Comparison of ENCODE assay signal across 12 cellular contexts in the genomic region with DNA sequence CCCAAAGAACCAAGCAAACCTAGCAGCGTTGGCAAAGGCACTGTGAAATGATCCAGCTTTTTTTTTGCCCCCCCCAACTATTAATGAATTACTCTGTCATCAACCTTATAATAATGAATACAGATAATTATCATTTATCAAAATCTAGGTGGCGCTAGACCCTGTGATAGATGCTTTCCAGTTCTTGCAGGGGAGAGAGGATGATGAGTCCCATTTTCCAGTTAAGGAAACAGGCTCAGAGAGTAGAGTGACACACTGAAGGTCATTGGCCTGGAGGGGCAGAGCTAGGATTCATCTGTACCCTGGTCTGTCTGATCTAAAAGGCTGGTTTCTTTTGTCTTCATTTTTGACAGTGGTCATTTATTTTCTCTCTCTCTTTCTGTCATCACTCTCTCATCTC. TPM values are rescaled to one million over a fixed set of nuclear protein-coding genes. Genes with fewer than 3 reads are reported as not detected.
DNase-seq lines count a peak whose midpoint lies in the region; ATAC-seq and TF ChIP-seq lines count a peak whose summit lies in the region.
"Had no signal": no experiment of that assay in that cellular context is flagged by ENCODE, and none has a peak within 500 bp of the region (broad histone marks: within the 10 kb centered on the region; RNA-seq: fewer than 3 reads in every experiment).

No MANE protein-coding gene starts in this region.

- DNase-seq in NCI-H82 (lab: John Stamatoyannopoulos, UW), result peak; percentile 50
- DNase-seq in NCI-H82 treated with DMSO at 0.1 percent for 48 hours (lab: John Stamatoyannopoulos, UW; ENCODE audit: unreplicated experiment), result no peak
- DNase-seq in GM23338 (ENCODE audit: low spot score), result peak; percentile 43
- DNase-seq in RPMI7951 (ENCODE audit: low read depth), result peak; percentile 57
- peak; percentile 19 for DNase-seq in kidney tubule cell (ENCODE audit: low spot score)
- DNase-seq in kidney glomerular epithelial cell (lab: John Stamatoyannopoulos, UW), result no peak
- DNase-seq in NCI-H2196 (lab: John Stamatoyannopoulos, UW; ENCODE audit: unreplicated experiment), result no peak
- DNase-seq: left ventricle myocardium superior, NCI-H2107 had no signal

- no peak overlapping the region for H3K4me3 Mint-ChIP-seq in GM23338
- H3K4me3 Mint-ChIP-seq: IgD-negative memory B cell had no signal

- no peaks in the 10 kb centered on the region for H3K9me2 ChIP-seq in GM23338 (ENCODE audit: insufficient read depth)

- ATAC-seq in GM23338, result no peak
- no peak for ATAC-seq in HG03139 (IDR thresholded peaks at IDR 0.05; ENCODE audit: unreplicated experiment)

- no peak overlapping the region for H3K4me3 ChIP-seq in GM23338
- H3K4me3 ChIP-seq: uterus had no signal

- no peaks in the 10 kb centered on the region for H3K79me2 ChIP-seq in GM23338 (replicated peaks; ENCODE audit: insufficient read depth)

- no peak overlapping the region for H3K27ac Mint-ChIP-seq in GM23338

- no peak overlapping the region for H3K4me2 ChIP-seq in GM23338

- H3K36me3 ChIP-seq in GM23338 (ENCODE audit: insufficient read depth), result no peaks in the 10 kb centered on the region
- H3K36me3 ChIP-seq: uterus had no signal

- no peaks in the 10 kb centered on the region for H3K27me3 ChIP-seq in GM23338 (ENCODE audit: insufficient read depth)
- H3K27me3 ChIP-seq: uterus had no signal

- H2AFZ ChIP-seq in GM23338, result no peak overlapping the region

- no peaks in the 10 kb centered on the region for H3K4me1 ChIP-seq in GM23338 (ENCODE audit: insufficient read depth)

- no peaks in the 10 kb centered on the region for H3F3A ChIP-seq in GM23338 (replicated peaks; ENCODE audit: low read depth)

- TF ChIP-seq CTCF in GM23338 (conservative IDR thresholded peaks at IDR 0.05; ENCODE audit: low read depth in 2 of 2), result peak; percentile 48 to 52

- no peaks in the 10 kb centered on the region for H4K20me1 ChIP-seq in GM23338 (replicated peaks; ENCODE audit: insufficient read depth)

- H3K4me1 Mint-ChIP-seq in GM23338, result peaks cover 17% of the 10 kb centered on the region

- 0 out of 3 replicates have a peak, but pooled peaks cover under 1% of the 10 kb centered on the region for H3K9me3 Mint-ChIP-seq in GM23338
- H3K9me3 Mint-ChIP-seq: IgD-negative memory B cell had no signal

- no peak overlapping the region for H3K27ac ChIP-seq in GM23338 (ENCODE audit: low read depth)
- H3K27ac ChIP-seq: uterus had no signal

- H3K27me3 Mint-ChIP-seq in GM23338 (ENCODE audit: insufficient read depth, low read depth, poor library complexity), result peaks cover 10% of the 10 kb centered on the region
- H3K27me3 Mint-ChIP-seq: IgD-negative memory B cell had no signal

- H3K36me3 Mint-ChIP-seq in GM23338 (ENCODE audit: low read depth), result no peaks in the 10 kb centered on the region

TF ChIP-seq in GM23338, 12 proteins besides CTCF, POLR2A, EP300 and RAD21 (continues in another document):
- TF ChIP-seq POLR2AphosphoS5 (IDR thresholded peaks at IDR 0.05; ENCODE audit: low read depth) (no peak), ZNF114 (CRISPR knock-in tag; IDR thresholded peaks at IDR 0.05) (no peak), ZNF331 (CRISPR knock-in tag; IDR thresholded peaks at IDR 0.05; ENCODE audit: low read depth) (no peak), STAT1 (IDR thresholded peaks at IDR 0.05; ENCODE audit: unreplicated experiment) (no peak), CREB1 (CRISPR knock-in tag; IDR thresholded peaks at IDR 0.05; ENCODE audit: low read depth) (no peak), EZH2phosphoT487 (IDR thresholded peaks at IDR 0.05; ENCODE audit: unreplicated experiment) (no peak), EZH2 (IDR thresholded peaks at IDR 0.05; ENCODE audit: low read depth, unreplicated experiment) (no peak), NANOG (IDR thresholded peaks at IDR 0.05; ENCODE audit: borderline replicate concordance) (no peak)
- TF ChIP-seq, protein P1, sequence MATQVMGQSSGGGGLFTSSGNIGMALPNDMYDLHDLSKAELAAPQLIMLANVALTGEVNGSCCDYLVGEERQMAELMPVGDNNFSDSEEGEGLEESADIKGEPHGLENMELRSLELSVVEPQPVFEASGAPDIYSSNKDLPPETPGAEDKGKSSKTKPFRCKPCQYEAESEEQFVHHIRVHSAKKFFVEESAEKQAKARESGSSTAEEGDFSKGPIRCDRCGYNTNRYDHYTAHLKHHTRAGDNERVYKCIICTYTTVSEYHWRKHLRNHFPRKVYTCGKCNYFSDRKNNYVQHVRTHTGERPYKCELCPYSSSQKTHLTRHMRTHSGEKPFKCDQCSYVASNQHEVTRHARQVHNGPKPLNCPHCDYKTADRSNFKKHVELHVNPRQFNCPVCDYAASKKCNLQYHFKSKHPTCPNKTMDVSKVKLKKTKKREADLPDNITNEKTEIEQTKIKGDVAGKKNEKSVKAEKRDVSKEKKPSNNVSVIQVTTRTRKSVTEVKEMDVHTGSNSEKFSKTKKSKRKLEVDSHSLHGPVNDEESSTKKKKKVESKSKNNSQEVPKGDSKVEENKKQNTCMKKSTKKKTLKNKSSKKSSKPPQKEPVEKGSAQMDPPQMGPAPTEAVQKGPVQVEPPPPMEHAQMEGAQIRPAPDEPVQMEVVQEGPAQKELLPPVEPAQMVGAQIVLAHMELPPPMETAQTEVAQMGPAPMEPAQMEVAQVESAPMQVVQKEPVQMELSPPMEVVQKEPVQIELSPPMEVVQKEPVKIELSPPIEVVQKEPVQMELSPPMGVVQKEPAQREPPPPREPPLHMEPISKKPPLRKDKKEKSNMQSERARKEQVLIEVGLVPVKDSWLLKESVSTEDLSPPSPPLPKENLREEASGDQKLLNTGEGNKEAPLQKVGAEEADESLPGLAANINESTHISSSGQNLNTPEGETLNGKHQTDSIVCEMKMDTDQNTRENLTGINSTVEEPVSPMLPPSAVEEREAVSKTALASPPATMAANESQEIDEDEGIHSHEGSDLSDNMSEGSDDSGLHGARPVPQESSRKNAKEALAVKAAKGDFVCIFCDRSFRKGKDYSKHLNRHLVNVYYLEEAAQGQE (IDR thresholded peaks at IDR 0.05; ENCODE audit: unreplicated experiment), result no peak

RNA-seq across cellular contexts. Expression of gene ACOX2, which starts 5.0 kb away (rescaled TPM):
- 0.31 and 1.1 TPM in 2 replicates for total RNA-seq in GM23338 (2014; rRNA removed; shearing (Covaris generic))
- polyA plus RNA-seq in GM23338 (2016; fragmentation: Nextera tagmentation; extraction: Ambion mirVana), result 1.9 and 2.9 TPM in 2 replicates
- 5.3 and 8.1 TPM in 2 replicates for total RNA-seq in RPMI7951 (2014; rRNA removed; shearing (Covaris generic))
- polyA plus RNA-seq: IgD-negative memory B cell had no signal

RNA-seq across cellular contexts. Expression of gene KCTD6, which starts 40.1 kb away (rescaled TPM):
- total RNA-seq in GM23338 (2014; rRNA removed; shearing (Covaris generic)), result 22.8 and 28.3 TPM in 2 replicates
- polyA plus RNA-seq in GM23338 (2016; fragmentation: Nextera tagmentation; extraction: Ambion mirVana), result 27.0 and 34.6 TPM in 2 replicates
- 17.2 and 20.8 TPM in 2 replicates for total RNA-seq in RPMI7951 (2014; rRNA removed; shearing (Covaris generic))

RNA-seq across cellular contexts. Expression of gene FAM107A, which starts 45.2 kb away (rescaled TPM):
- total RNA-seq in GM23338 (2014; rRNA removed; shearing (Covaris generic)), result 0.89 and 1.0 TPM in 2 replicates
- polyA plus RNA-seq in GM23338 (2016; fragmentation: Nextera tagmentation; extraction: Ambion mirVana), result 0.61 and 1.1 TPM in 2 replicates
- not detected in 2 replicates for total RNA-seq in RPMI7951 (2014; rRNA removed; shearing (Covaris generic))
- polyA plus RNA-seq: IgD-negative memory B cell had no signal

Comparison
In these comparisons a context has a peak if more than half of its experiments do, and no peak if none do; other contexts are left out.
1. DNase-seq: peak in NCI-H82 (single experiment), GM23338 (single experiment), RPMI7951 (single experiment) and kidney tubule cell (single experiment); none in NCI-H82 treated with DMSO at 0.1 percent for 48 hours (single experiment), kidney glomerular epithelial cell (single experiment) and NCI-H2196 (single experiment).